20 cellular contexts compared by ENCODE assay signal in the genomic region with DNA sequence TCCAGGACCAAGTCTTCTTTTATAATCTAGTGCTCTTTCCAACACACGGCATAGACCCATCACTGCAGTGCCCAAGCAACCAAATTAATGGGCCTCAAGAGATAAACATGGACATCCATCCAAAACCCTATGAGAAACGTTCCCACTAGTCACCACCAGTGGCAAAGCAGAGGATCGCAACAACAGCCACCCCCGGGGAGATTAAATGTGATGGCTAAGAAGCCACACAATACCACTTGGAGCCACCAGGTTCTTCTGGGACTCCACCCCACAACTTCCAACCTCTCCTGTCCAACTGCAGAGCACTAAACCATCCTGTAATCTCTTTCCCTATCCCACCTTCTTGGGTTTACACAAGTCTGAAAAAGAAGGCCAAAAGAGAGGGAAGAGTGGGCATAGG.
"Had no signal": no experiment of that assay in that cellular context is flagged by ENCODE, and none has a peak within 500 bp of the region (broad histone marks: within the 10 kb centered on the region; RNA-seq: fewer than 3 reads in every experiment).

No MANE protein-coding gene starts in this region.

- H3K4me1 ChIP-seq: Peyer's patch had no signal

- H3K36me3 ChIP-seq: Peyer's patch, SJCRH30 had no signal

- H3K9me3 ChIP-seq: Peyer's patch, SJCRH30 had no signal

- H3K27ac ChIP-seq: Peyer's patch, SJCRH30 had no signal

- H3K27me3 ChIP-seq: Peyer's patch, SJCRH30 had no signal

- DNase-seq: KBM-7, MV-4-11, NCI-H1048, NCI-H1105, NCI-H1417, NCI-H1436 treated with DMSO at 0.1 percent for 48 hours, NCI-H1694, NCI-H187 treated with DMSO at 0.1 percent for 48 hours, NCI-H2029 treated with DMSO at 0.1 percent for 48 hours, NCI-H2171 treated with DMSO at 0.1 percent for 48 hours, NCI-H345, NCI-H446 treated with DMSO at 0.1 percent for 48 hours, NCI-H510A treated with DMSO at 0.1 percent for 48 hours, NCI-H526, PC-3, Peyer's patch, SHP77 treated with DMSO at 0.1 percent for 48 hours, SJCRH30 had no signal

- ATAC-seq: PC-3, Right ventricle myocardium inferior, SK-N-SH treated with all-trans-retinoic acid at 6 μM for 48 hours had no signal

- H3K4me3 ChIP-seq: Peyer's patch, SJCRH30 had no signal
